Comparison of ENCODE assay signal across 18 cellular contexts in genomic region chr18:79447703-79448367, GRCh38. TPM values are rescaled to one million over a fixed set of nuclear protein-coding genes. Genes with fewer than 3 reads are reported as not detected.
DNase-seq lines count a peak whose midpoint lies in the region; ATAC-seq and TF ChIP-seq lines count a peak whose summit lies in the region.
"Had no signal": no experiment of that assay in that cellular context is flagged by ENCODE, and none has a peak within 500 bp of the region (broad histone marks: within the 10 kb centered on the region; RNA-seq: fewer than 3 reads in every experiment).

No MANE protein-coding gene starts in this region.

- no peak overlapping the region for H3K14ac ChIP-seq in mesenchymal stem cell (ENCODE audit: low read length in 2 of 2)

- H2BK5ac ChIP-seq in mesenchymal stem cell (ENCODE audit: low read depth, low read length, poor library complexity, severe bottlenecking), result no peak overlapping the region

- H3K36me3 Mint-ChIP-seq in activated CD4-positive, alpha-beta T cell treated with anti-CD3 and anti-CD28 coated beads, Interleukin-2, amount 10 ng/mL, durations not matched to agents 7 days and 5 days (ENCODE audit: low read depth), result peaks cover 6% of the 10 kb centered on the region
- peaks cover 68% of the 10 kb centered on the region for H3K36me3 Mint-ChIP-seq in CD4-positive, alpha-beta T cell (ENCODE audit: low read depth)
- H3K36me3 Mint-ChIP-seq in activated T-helper 2 cell treated with anti-CD3 and anti-CD28 coated beads, Interferon-gamma antibody, Interleukin-2, Interleukin-4, amounts not matched to agents 10 μg/mL and 5 μg/mL and 100 μg/mL, durations not matched to agents 14 hours and 24 hours and 36 hours (ENCODE audit: low read depth), result peaks cover 58% of the 10 kb centered on the region
- H3K36me3 Mint-ChIP-seq: activated CD8-positive, alpha-beta memory T cell treated with anti-CD3 and anti-CD28 coated beads, Interleukin-2, amount 10 ng/mL, durations not matched to agents 7 days and 5 days had no signal

- no peak overlapping the region for H4K91ac ChIP-seq in mesenchymal stem cell (ENCODE audit: low read length)

- H3K4me3 Mint-ChIP-seq in activated CD4-positive, alpha-beta T cell treated with anti-CD3 and anti-CD28 coated beads, Interleukin-2, amount 10 ng/mL, durations not matched to agents 7 days and 5 days, result no peak overlapping the region
- no peak overlapping the region for H3K4me3 Mint-ChIP-seq in CD4-positive, alpha-beta T cell
- no peak overlapping the region for H3K4me3 Mint-ChIP-seq in activated T-helper 2 cell treated with anti-CD3 and anti-CD28 coated beads, Interferon-gamma antibody, Interleukin-2, Interleukin-4, amounts not matched to agents 10 μg/mL and 5 μg/mL and 100 μg/mL, durations not matched to agents 14 hours and 24 hours and 36 hours (ENCODE audit: low read depth)
- H3K4me3 Mint-ChIP-seq: activated CD8-positive, alpha-beta memory T cell treated with anti-CD3 and anti-CD28 coated beads, Interleukin-2, amount 10 ng/mL, durations not matched to agents 7 days and 5 days; CD4-positive, CD25-positive, alpha-beta regulatory T cell; stimulated activated memory B cell treated with anti-CD40 and anti-IgM and Interleukin-4, amounts not matched to agents 10 μg/mL and 1 μg/mL and 100 μg/mL, for 72 hours had no signal

- H3K4ac ChIP-seq in mesenchymal stem cell (ENCODE audit: low read depth in 1 of 2, low read length in 2 of 2), result peak overlapping the region in 1 of 2 experiments; percentile 35

- CTCF ChIA-PET in activated CD4-positive, alpha-beta T cell treated with anti-CD3 and anti-CD28 coated beads, Interleukin-2, amount 10 ng/mL, durations not matched to agents 7 days and 5 days (lab: Charles Lee), result interaction anchor here (0.6 kb wide), 1 partner anchor 87 kb away, joined by 3 read pairs; no protein-coding TSS in a partner anchor
- CTCF ChIA-PET in CD4-positive, alpha-beta T cell (lab: Charles Lee), result no interaction called here
- CTCF ChIA-PET in RWPE1 (lab: Yijun Ruan, JAX), result no interaction called here

- no peak overlapping the region for H3K4me2 ChIP-seq in mesenchymal stem cell (ENCODE audit: low read length, poor library complexity, severe bottlenecking)

- H3K27me3 Mint-ChIP-seq in activated CD4-positive, alpha-beta T cell treated with anti-CD3 and anti-CD28 coated beads, Interleukin-2, amount 10 ng/mL, durations not matched to agents 7 days and 5 days, result no peaks in the 10 kb centered on the region
- H3K27me3 Mint-ChIP-seq in CD4-positive, alpha-beta T cell, result no peaks in the 10 kb centered on the region
- H3K27me3 Mint-ChIP-seq in activated T-helper 2 cell treated with anti-CD3 and anti-CD28 coated beads, Interferon-gamma antibody, Interleukin-2, Interleukin-4, amounts not matched to agents 10 μg/mL and 5 μg/mL and 100 μg/mL, durations not matched to agents 14 hours and 24 hours and 36 hours (ENCODE audit: low read depth), result no peaks in the 10 kb centered on the region
- H3K27me3 Mint-ChIP-seq: activated CD8-positive, alpha-beta memory T cell treated with anti-CD3 and anti-CD28 coated beads, Interleukin-2, amount 10 ng/mL, durations not matched to agents 7 days and 5 days; CD4-positive, CD25-positive, alpha-beta regulatory T cell; stimulated activated memory B cell treated with anti-CD40 and anti-IgM and Interleukin-4, amounts not matched to agents 10 μg/mL and 1 μg/mL and 100 μg/mL, for 72 hours had no signal

- H3K36me3 ChIP-seq in mesenchymal stem cell (ENCODE audit: control insufficient read depth in 1 of 2, insufficient read depth in 2 of 2, low read depth in 1 of 2, low read length in 2 of 2), result peaks cover 0 to 25% of the 10 kb centered on the region in 2 experiments

- H3K4me1 Mint-ChIP-seq in activated CD4-positive, alpha-beta T cell treated with anti-CD3 and anti-CD28 coated beads, Interleukin-2, amount 10 ng/mL, durations not matched to agents 7 days and 5 days, result peaks cover 4% of the 10 kb centered on the region
- peaks cover 5% of the 10 kb centered on the region for H3K4me1 Mint-ChIP-seq in CD4-positive, alpha-beta T cell (ENCODE audit: low read depth)
- peaks cover 7% of the 10 kb centered on the region for H3K4me1 Mint-ChIP-seq in activated T-helper 2 cell treated with anti-CD3 and anti-CD28 coated beads, Interferon-gamma antibody, Interleukin-2, Interleukin-4, amounts not matched to agents 10 μg/mL and 5 μg/mL and 100 μg/mL, durations not matched to agents 14 hours and 24 hours and 36 hours (ENCODE audit: low read depth)
- H3K4me1 Mint-ChIP-seq: activated CD8-positive, alpha-beta memory T cell treated with anti-CD3 and anti-CD28 coated beads, Interleukin-2, amount 10 ng/mL, durations not matched to agents 7 days and 5 days had no signal

- H3K23ac ChIP-seq in mesenchymal stem cell (ENCODE audit: low read length in 2 of 2), result no peak overlapping the region

- POLR2A ChIA-PET in activated CD4-positive, alpha-beta T cell treated with anti-CD3 and anti-CD28 coated beads, Interleukin-2, amount 10 ng/mL, durations not matched to agents 7 days and 5 days (lab: Charles Lee), result no interaction called here
- POLR2A ChIA-PET in CD4-positive, alpha-beta T cell (lab: Charles Lee), result no interaction called here
- POLR2A ChIA-PET in RWPE1 (lab: Yijun Ruan, JAX; ENCODE audit: low non-redundant PET), result no interaction called here

- no peaks in the 10 kb centered on the region for H3K9me3 ChIP-seq in CD4-positive, alpha-beta T cell (ENCODE audit: control insufficient read depth, low read length)
- H3K9me3 ChIP-seq in mesenchymal stem cell (ENCODE audit: control insufficient read depth, low read length), result no peaks in the 10 kb centered on the region
- H3K9me3 ChIP-seq: upper lobe of right lung had no signal

- H2AFZ ChIP-seq in mesenchymal stem cell (ENCODE audit: low read depth, low read length), result no peak overlapping the region

- intact Hi-C loops in CD4-positive, alpha-beta T cell (cut with DNase I, micrococcal nuclease), result loop anchor here in 1 of 2 experiments (2.0 kb wide), 1 partner anchor 17 kb away; no protein-coding TSS in a partner anchor
- intact Hi-C loops in activated T-helper 2 cell treated with anti-CD3 and anti-CD28 coated beads, Interferon-gamma antibody, Interleukin-2, Interleukin-4, amounts not matched to agents 10 μg/mL and 5 μg/mL and 100 μg/mL, durations not matched to agents 14 hours and 24 hours and 36 hours (cut with micrococcal nuclease), result loop anchor here (5.0 kb wide), 1 partner anchor 74 kb away; no protein-coding TSS in a partner anchor

- H2BK15ac ChIP-seq in mesenchymal stem cell (ENCODE audit: low read depth, poor library complexity, severe bottlenecking), result no peak overlapping the region

- H3K27ac Mint-ChIP-seq in activated CD4-positive, alpha-beta T cell treated with anti-CD3 and anti-CD28 coated beads, Interleukin-2, amount 10 ng/mL, durations not matched to agents 7 days and 5 days, result no peak overlapping the region
- H3K27ac Mint-ChIP-seq in CD4-positive, alpha-beta T cell, result peak overlapping the region; percentile 48
- peak overlapping the region; percentile 52 for H3K27ac Mint-ChIP-seq in activated T-helper 2 cell treated with anti-CD3 and anti-CD28 coated beads, Interferon-gamma antibody, Interleukin-2, Interleukin-4, amounts not matched to agents 10 μg/mL and 5 μg/mL and 100 μg/mL, durations not matched to agents 14 hours and 24 hours and 36 hours
- H3K27ac Mint-ChIP-seq: activated CD8-positive, alpha-beta memory T cell treated with anti-CD3 and anti-CD28 coated beads, Interleukin-2, amount 10 ng/mL, durations not matched to agents 7 days and 5 days; stimulated activated memory B cell treated with anti-CD40 and anti-IgM and Interleukin-4, amounts not matched to agents 10 μg/mL and 1 μg/mL and 100 μg/mL, for 72 hours had no signal

- 79% methylated on average over 28 of the region's 29 CpGs for whole genome bisulfite sequencing in mesenchymal stem cell

- TF ChIP-seq CTCF in CD4-positive, alpha-beta T cell (IDR thresholded peaks at IDR 0.05), result no peak
- TF ChIP-seq CTCF in RWPE1 (conservative IDR thresholded peaks at IDR 0.05; ENCODE audit: low read depth), result no peak

- no peak overlapping the region for H2AK5ac ChIP-seq in mesenchymal stem cell (ENCODE audit: low read length, severe bottlenecking)

- no peak overlapping the region for H2BK120ac ChIP-seq in mesenchymal stem cell (ENCODE audit: low read depth, low read length)

- no peak overlapping the region for H4K8ac ChIP-seq in mesenchymal stem cell (ENCODE audit: low read length)

- H3K4me1 ChIP-seq in mesenchymal stem cell (ENCODE audit: control insufficient read depth, insufficient read depth, low read depth, low read length), result peaks cover 5% of the 10 kb centered on the region
- H3K4me1 ChIP-seq: foreskin keratinocyte, upper lobe of right lung had no signal

- ATAC-seq in CD4-positive, alpha-beta T cell (ENCODE audit: poor library complexity), result peak; percentile 16
- ATAC-seq in HG02678 (IDR thresholded peaks at IDR 0.05; ENCODE audit: unreplicated experiment), result no peak
- ATAC-seq: activated CD8-positive, alpha-beta memory T cell treated with anti-CD3 and anti-CD28 coated beads, Interleukin-2, amount 10 ng/mL, durations not matched to agents 7 days and 5 days; foreskin keratinocyte; left cardiac atrium; stimulated activated memory B cell treated with anti-CD40 and anti-IgM and Interleukin-4, amounts not matched to agents 10 μg/mL and 1 μg/mL and 100 μg/mL, for 72 hours; upper lobe of right lung had no signal

- no peak overlapping the region for H3K27ac ChIP-seq in CD4-positive, alpha-beta T cell (ENCODE audit: low read depth, low read length)
- H3K27ac ChIP-seq in mesenchymal stem cell (ENCODE audit: low read length, poor library complexity, severe bottlenecking), result no peak overlapping the region
- no peak overlapping the region for H3K27ac ChIP-seq in RWPE1
- H3K27ac ChIP-seq: foreskin keratinocyte, SK-N-MC, upper lobe of right lung had no signal

- no peaks in the 10 kb centered on the region for H3K79me1 ChIP-seq in mesenchymal stem cell (replicated peaks; ENCODE audit: low read length, poor library complexity, severe bottlenecking)

- no peaks in the 10 kb centered on the region for H3K27me3 ChIP-seq in CD4-positive, alpha-beta T cell (ENCODE audit: control insufficient read depth, insufficient read depth, low read length)
- no peaks in the 10 kb centered on the region for H3K27me3 ChIP-seq in mesenchymal stem cell (ENCODE audit: control insufficient read depth in 1 of 2, insufficient read depth in 1 of 2, low read length in 2 of 2)
- H3K27me3 ChIP-seq: foreskin keratinocyte, upper lobe of right lung had no signal

- H2BK12ac ChIP-seq in mesenchymal stem cell (ENCODE audit: low read length in 2 of 2), result no peak overlapping the region

- H3K9me3 Mint-ChIP-seq in activated CD4-positive, alpha-beta T cell treated with anti-CD3 and anti-CD28 coated beads, Interleukin-2, amount 10 ng/mL, durations not matched to agents 7 days and 5 days, result no peaks in the 10 kb centered on the region
- no peaks in the 10 kb centered on the region for H3K9me3 Mint-ChIP-seq in CD4-positive, alpha-beta T cell
- H3K9me3 Mint-ChIP-seq in activated T-helper 2 cell treated with anti-CD3 and anti-CD28 coated beads, Interferon-gamma antibody, Interleukin-2, Interleukin-4, amounts not matched to agents 10 μg/mL and 5 μg/mL and 100 μg/mL, durations not matched to agents 14 hours and 24 hours and 36 hours, result no peaks in the 10 kb centered on the region
- H3K9me3 Mint-ChIP-seq: CD4-positive, CD25-positive, alpha-beta regulatory T cell; stimulated activated memory B cell treated with anti-CD40 and anti-IgM and Interleukin-4, amounts not matched to agents 10 μg/mL and 1 μg/mL and 100 μg/mL, for 72 hours had no signal

- no peak overlapping the region for H3K9ac ChIP-seq in mesenchymal stem cell (ENCODE audit: low read length)

- H3K18ac ChIP-seq in mesenchymal stem cell (ENCODE audit: low read depth in 1 of 2, low read length in 2 of 2), result no peak overlapping the region

- H3K4me3 ChIP-seq in mesenchymal stem cell (ENCODE audit: insufficient read depth in 1 of 2, low read depth in 1 of 2, low read length in 2 of 2), result no peak overlapping the region
- H3K4me3 ChIP-seq: SK-N-MC, upper lobe of right lung had no signal

- DNase-seq in activated CD4-positive, alpha-beta T cell treated with anti-CD3 and anti-CD28 coated beads for 48 hours, result peak; percentile 36
- no peak for DNase-seq in activated CD4-positive, alpha-beta T cell treated with anti-CD3 and anti-CD28 coated beads, Interleukin-2, amount 10 ng/mL, durations not matched to agents 7 days and 5 days
- DNase-seq in CD4-positive, alpha-beta T cell, result no peak
- no peak for DNase-seq in activated T-helper 2 cell treated with anti-CD3 and anti-CD28 coated beads, Interferon-gamma antibody, Interleukin-2, Interleukin-4, amounts not matched to agents 10 μg/mL and 5 μg/mL and 100 μg/mL, durations not matched to agents 14 hours and 24 hours and 36 hours (ENCODE audit: low spot score)
- DNase-seq in mesenchymal stem cell (peak; percentile 72), RKO (ENCODE audit: low spot score) (no peak), RWPE1 (ENCODE audit: low spot score) (no peak)
- DNase-seq: activated CD8-positive, alpha-beta memory T cell treated with anti-CD3 and anti-CD28 coated beads, Interleukin-2, amount 10 ng/mL, durations not matched to agents 7 days and 5 days; CD4-positive, CD25-positive, alpha-beta regulatory T cell; cerebellar nuclear complex; DMS53; foreskin keratinocyte; left cardiac atrium; NCI-H187 treated with DMSO at 0.1 percent for 48 hours; upper lobe of right lung had no signal

RNA-seq across cellular contexts. Expression of gene NFATC1, which starts 52.1 kb away (rescaled TPM):
- 10 to 100 TPM; 36.9 to 37.1 TPM for total RNA-seq in activated CD4-positive, alpha-beta T cell treated with anti-CD3 and anti-CD28 coated beads, Interleukin-2, amount 10 ng/mL, durations not matched to agents 7 days and 5 days
- total RNA-seq in CD4-positive, alpha-beta T cell, result 100 to 1,000 TPM; 107 to 113 TPM
- total RNA-seq in activated T-helper 2 cell treated with anti-CD3 and anti-CD28 coated beads, Interferon-gamma antibody, Interleukin-2, Interleukin-4, amounts not matched to agents 10 μg/mL and 5 μg/mL and 100 μg/mL, durations not matched to agents 14 hours and 24 hours and 36 hours, result 95.0 and 99.9 TPM in 2 replicates
- polyA plus RNA-seq in mesenchymal stem cell (2013, experiment 1 of 2), result 9.9 TPM
- polyA plus RNA-seq in mesenchymal stem cell (2013, experiment 2 of 2), result 10.1 TPM

Comparison
In these comparisons a context has a peak if more than half of its experiments do, and no peak if none do; other contexts are left out.
1. DNase-seq: peak in activated CD4-positive, alpha-beta T cell treated with anti-CD3 and anti-CD28 coated beads for 48 hours (single experiment) and mesenchymal stem cell (single experiment); none in activated CD4-positive, alpha-beta T cell treated with anti-CD3 and anti-CD28 coated beads, Interleukin-2, amount 10 ng/mL, durations not matched to agents 7 days and 5 days (single experiment), CD4-positive, alpha-beta T cell (0 of 10), activated T-helper 2 cell treated with anti-CD3 and anti-CD28 coated beads, Interferon-gamma antibody, Interleukin-2, Interleukin-4, amounts not matched to agents 10 μg/mL and 5 μg/mL and 100 μg/mL, durations not matched to agents 14 hours and 24 hours and 36 hours (single experiment), RKO (single experiment) and RWPE1 (single experiment).